In genomic region chr2:204027105-204027504, GRCh38 we compare ENCODE assay signal across 8 cellular contexts.
DNase-seq lines count a peak whose midpoint lies in the region; ATAC-seq and TF ChIP-seq lines count a peak whose summit lies in the region.

No MANE protein-coding gene starts in this region.

- H3K27ac ChIP-seq in thyroid gland (no peak overlapping the region), stomach (no peak overlapping the region)

- 72 to 78% methylated on average over 3 of the region's 3 CpGs for WGBS in thyroid gland, 2 donors
- WGBS in stomach, 5 donors: 53 to 84% (median 54%) methylated on average over 3 of the region's 3 CpGs

- H3K27me3 ChIP-seq in thyroid gland (no peaks in the 10 kb centered on the region), stomach (no peaks in the 10 kb centered on the region)

- peak; percentile 16 for DNase-seq in activated CD4-positive, alpha-beta T cell treated with anti-CD3 and anti-CD28 coated beads, Interleukin-2, amount 50 U/mL, for 1 hour
- DNase-seq in activated CD4-positive, alpha-beta T cell treated with anti-CD3 and anti-CD28 coated beads for 1 hour: no peak
- DNase-seq in NCI-H226 (peak; percentile 20), glomerular endothelial cell (ENCODE audit: extremely low read depth, low read depth, low spot score) (peak; percentile 81), NCI-H2081 treated with DMSO at 0.1 percent for 48 hours (lab: John Stamatoyannopoulos, UW) (no peak), thyroid gland (no peak), stomach (no peak)

- no peak for TF ChIP-seq CTCF in thyroid gland (IDR thresholded peaks at IDR 0.05)
- no peak for TF ChIP-seq CTCF in stomach (IDR thresholded peaks at IDR 0.05)

- H3K4me1 ChIP-seq in thyroid gland (peaks cover 0 to 2% of the 10 kb centered on the region in 2 donors), stomach (peaks cover 0 to 32% (median 18%) of the 10 kb centered on the region in 4 donors)

- intact Hi-C loops in thyroid gland (cut with DNase I): no loop called here
- intact Hi-C loops in stomach (cut with DNase I; ENCODE audit: low total_unique reads): no loop called here

- H3K36me3 ChIP-seq in thyroid gland: no peaks in the 10 kb centered on the region
- H3K36me3 ChIP-seq in stomach: no peaks in the 10 kb centered on the region

- TF ChIP-seq EP300 in stomach (IDR thresholded peaks at IDR 0.05): no peak

- ATAC-seq in HG02840 (IDR thresholded peaks at IDR 0.05; ENCODE audit: low FRiP score, unreplicated experiment): peak; percentile 88

- H3K4me3 ChIP-seq in thyroid gland (replicated peaks in 1 of 3): no peak overlapping the region
- no peak overlapping the region for H3K4me3 ChIP-seq in stomach

- no peaks in the 10 kb centered on the region for H3K9me3 ChIP-seq in thyroid gland
- H3K9me3 ChIP-seq in stomach: no peaks in the 10 kb centered on the region

- TF ChIP-seq POLR2A in thyroid gland (IDR thresholded peaks at IDR 0.05) (no peak), stomach (IDR thresholded peaks at IDR 0.05) (no peak)

Comparison
In these comparisons a context has a peak if more than half of its experiments do, and no peak if none do; other contexts are left out.
1. DNase-seq: peak in activated CD4-positive, alpha-beta T cell treated with anti-CD3 and anti-CD28 coated beads, Interleukin-2, amount 50 U/mL, for 1 hour (single experiment), NCI-H226 (single experiment) and glomerular endothelial cell (single experiment); none in activated CD4-positive, alpha-beta T cell treated with anti-CD3 and anti-CD28 coated beads for 1 hour (single experiment), NCI-H2081 treated with DMSO at 0.1 percent for 48 hours (single experiment), thyroid gland (0 of 2) and stomach (single experiment).